In genomic region chr1:212858461-212859265, GRCh38 we compare ENCODE assay signal across 8 cellular contexts. TPM values are rescaled to one million over a fixed set of nuclear protein-coding genes. Genes with fewer than 3 reads are reported as not detected.
A peak's percentile ranks its signal among the peaks of the same experiment; 100 is the strongest.
DNase-seq lines count a peak whose midpoint lies in the region; ATAC-seq and TF ChIP-seq lines count a peak whose summit lies in the region.

No MANE protein-coding gene starts in this region.

- no peak for TF ChIP-seq POLR2A in ovary (IDR thresholded peaks at IDR 0.05)

- peaks cover 18% of the 10 kb centered on the region for H3K4me1 ChIP-seq in cardiac muscle cell (ENCODE audit: low read depth)
- H3K4me1 ChIP-seq in ovary (ENCODE audit: insufficient read depth): peaks cover 7% of the 10 kb centered on the region

- no peaks in the 10 kb centered on the region for H3K9me3 Mint-ChIP-seq in activated naive CD8-positive, alpha-beta T cell treated with anti-CD3 and anti-CD28 coated beads for 36 hours

- no peak for TF ChIP-seq CTCF in AG09309 (IDR thresholded peaks at IDR 0.05; ENCODE audit: control insufficient read depth, insufficient read depth, low read depth, low read length, missing control alignments)
- TF ChIP-seq CTCF in cardiac muscle cell (IDR thresholded peaks at IDR 0.05; ENCODE audit: low read depth, low read length): no peak
- TF ChIP-seq CTCF in ovary (IDR thresholded peaks at IDR 0.05): no peak

- no peak for DNase-seq in AG09309 (ENCODE audit: low read depth)
- peak; percentile 22 for DNase-seq in NCI-H748 treated with DMSO at 0.1 percent for 48 hours (lab: John Stamatoyannopoulos, UW)
- peak; percentile 19 for DNase-seq in activated naive CD8-positive, alpha-beta T cell treated with anti-CD3 and anti-CD28 coated beads for 36 hours
- peak; percentile 38 to 52 for DNase-seq in cardiac muscle cell (ENCODE audit: low read depth in 1 of 2, low spot score in 1 of 2)
- DNase-seq in ovary: peak in 2 of 5 donors; percentile 31 to 43
- no peak for DNase-seq in NCI-H1930 (lab: John Stamatoyannopoulos, UW)

- H3K36me3 ChIP-seq in cardiac muscle cell (no peaks in the 10 kb centered on the region), ovary (no peaks in the 10 kb centered on the region)

- H3K27ac ChIP-seq in cardiac muscle cell (peak overlapping the region; percentile 87), ovary (peak overlapping the region; percentile 87 to 95)

- intact Hi-C loops in ovary (cut with DNase I): no loop called here

- H3K4me3 ChIP-seq in AG09309 (ENCODE audit: control insufficient read depth, low read depth, low read length) (peak overlapping the region; percentile 73), cardiac muscle cell (peak overlapping the region; percentile 50), ovary (peak overlapping the region; percentile 95)

- peak overlapping the region; percentile 95 for H3K27ac Mint-ChIP-seq in activated naive CD8-positive, alpha-beta T cell treated with anti-CD3 and anti-CD28 coated beads for 36 hours

- H3K36me3 Mint-ChIP-seq in activated naive CD8-positive, alpha-beta T cell treated with anti-CD3 and anti-CD28 coated beads for 36 hours: peaks cover 15% of the 10 kb centered on the region

- H3K27me3 ChIP-seq in cardiac muscle cell: no peaks in the 10 kb centered on the region
- H3K27me3 ChIP-seq in ovary: no peaks in the 10 kb centered on the region

- peaks cover 19% of the 10 kb centered on the region for H3K4me1 Mint-ChIP-seq in activated naive CD8-positive, alpha-beta T cell treated with anti-CD3 and anti-CD28 coated beads for 36 hours

- H3K9me3 ChIP-seq in cardiac muscle cell (ENCODE audit: low read depth) (no peaks in the 10 kb centered on the region), ovary (no peaks in the 10 kb centered on the region)

- no peaks in the 10 kb centered on the region for H3K27me3 Mint-ChIP-seq in activated naive CD8-positive, alpha-beta T cell treated with anti-CD3 and anti-CD28 coated beads for 36 hours

- ATAC-seq in GM18499 (IDR thresholded peaks at IDR 0.05; ENCODE audit: insufficient read depth, unreplicated experiment) (peak; percentile 5), HG02943 (IDR thresholded peaks at IDR 0.05; ENCODE audit: low read depth, unreplicated experiment) (peak; percentile 7)

- TF ChIP-seq EP300 in ovary (IDR thresholded peaks at IDR 0.05): no peak

- H3K4me3 Mint-ChIP-seq in activated naive CD8-positive, alpha-beta T cell treated with anti-CD3 and anti-CD28 coated beads for 36 hours: no peak overlapping the region

- WGBS in ovary, 3 donors: 5 to 6% (median 6%) methylated on average over 35 to 54 of the region's 54 CpGs

RNA-seq across cellular contexts. Expression of gene FLVCR1, which starts 0.6 kb away (rescaled TPM):
- 10 to 100 TPM in 1 of 2 experiments, 1 to 10 TPM in 1; 9.6 to 14.1 TPM for total RNA-seq in activated naive CD8-positive, alpha-beta T cell treated with anti-CD3 and anti-CD28 coated beads for 36 hours
- 9.8 and 11.7 TPM in 2 replicates for total RNA-seq in cardiac muscle cell
- 7.8 and 13.6 TPM in 2 replicates for polyA plus RNA-seq in cardiac muscle cell
- 10 to 100 TPM in 1 of 7 donors, 1 to 10 TPM in 6; 4.0 to 11.4 (median 7.4) TPM for total RNA-seq in ovary
- polyA plus RNA-seq in ovary: 1 to 10 TPM; 1.9 to 5.3 TPM

RNA-seq across cellular contexts. Expression of gene SPATA45, which starts 11.2 kb away (rescaled TPM):
- not detected for total RNA-seq in activated naive CD8-positive, alpha-beta T cell treated with anti-CD3 and anti-CD28 coated beads for 36 hours
- total RNA-seq in cardiac muscle cell (2.9 TPM in 1 of 2 replicates, not detected in the other), ovary (not detected)
- polyA plus RNA-seq in cardiac muscle cell (0.52 TPM in 1 of 2 replicates, not detected in the other), ovary (not detected)

Comparison
In these comparisons a context has a peak if more than half of its experiments do, and no peak if none do; other contexts are left out.
1. DNase-seq: peak in NCI-H748 treated with DMSO at 0.1 percent for 48 hours (single experiment), activated naive CD8-positive, alpha-beta T cell treated with anti-CD3 and anti-CD28 coated beads for 36 hours (single experiment) and cardiac muscle cell (2 of 2); none in AG09309 (single experiment) and NCI-H1930 (0 of 2).
2. Peak in every context shown above with its lines, with median percentiles within 50 percentile points of each other: H3K4me3 ChIP-seq.